8 cellular contexts compared by ENCODE assay signal in genomic region chr15:69414702-69415161, GRCh38. TPM values are rescaled to one million over a fixed set of nuclear protein-coding genes. Genes with fewer than 3 reads are reported as not detected.
DNase-seq lines count a peak whose midpoint lies in the region; ATAC-seq and TF ChIP-seq lines count a peak whose summit lies in the region.

No MANE protein-coding gene starts in this region.

- H3K4me1 ChIP-seq in MM.1S (ENCODE audit: low read length) (peaks cover 4% of the 10 kb centered on the region; the same call in 1 of the 2 replicates), rectal smooth muscle tissue (ENCODE audit: control insufficient read depth, insufficient read depth, low read length) (peaks cover 2% of the 10 kb centered on the region)

- no peaks in the 10 kb centered on the region for H3K9me2 ChIP-seq in MM.1S (replicated peaks; ENCODE audit: insufficient read depth, low read length)

- H4K20me1 ChIP-seq in MM.1S (ENCODE audit: insufficient read depth, low read length): no peaks in the 10 kb centered on the region

- peak overlapping the region; percentile 84 for H3K27ac Mint-ChIP-seq in HFFc6
- H3K27ac Mint-ChIP-seq in activated T-helper 2 cell treated with anti-CD3 and anti-CD28 coated beads, Interferon-gamma antibody, Interleukin-2, Interleukin-4, amounts not matched to agents 10 μg/mL and 5 μg/mL and 100 μg/mL, durations not matched to agents 14 hours and 24 hours and 36 hours: peak overlapping the region; percentile 31

- DNase-seq in Right ventricle myocardium inferior (ENCODE audit: missing footprints): no peak
- no peak for DNase-seq in cardiac septum (ENCODE audit: low spot score)
- DNase-seq in HFFc6: peak; percentile 88
- peak; percentile 66 for DNase-seq in MM.1S
- DNase-seq in activated T-helper 2 cell treated with anti-CD3 and anti-CD28 coated beads, Interferon-gamma antibody, Interleukin-2, Interleukin-4, amounts not matched to agents 10 μg/mL and 5 μg/mL and 100 μg/mL, durations not matched to agents 14 hours and 24 hours and 36 hours (ENCODE audit: low spot score): no peak
- DNase-seq in left cardiac atrium: peak; percentile 36
- DNase-seq in ureter (ENCODE audit: low spot score): no peak

- peaks cover 22% of the 10 kb centered on the region for H3K36me3 Mint-ChIP-seq in HFFc6 (ENCODE audit: low read depth)
- peaks cover 24% of the 10 kb centered on the region for H3K36me3 Mint-ChIP-seq in activated T-helper 2 cell treated with anti-CD3 and anti-CD28 coated beads, Interferon-gamma antibody, Interleukin-2, Interleukin-4, amounts not matched to agents 10 μg/mL and 5 μg/mL and 100 μg/mL, durations not matched to agents 14 hours and 24 hours and 36 hours (ENCODE audit: low read depth)

- no peaks in the 10 kb centered on the region for H3K9me3 Mint-ChIP-seq in HFFc6
- no peaks in the 10 kb centered on the region for H3K9me3 Mint-ChIP-seq in activated T-helper 2 cell treated with anti-CD3 and anti-CD28 coated beads, Interferon-gamma antibody, Interleukin-2, Interleukin-4, amounts not matched to agents 10 μg/mL and 5 μg/mL and 100 μg/mL, durations not matched to agents 14 hours and 24 hours and 36 hours

- no peak for TF ChIP-seq CTCF in HFFc6 (IDR thresholded peaks at IDR 0.05)
- TF ChIP-seq CTCF in MM.1S (IDR thresholded peaks at IDR 0.05; ENCODE audit: low read length): no peak

- H3K9me3 ChIP-seq in MM.1S (replicated peaks; ENCODE audit: insufficient read depth, low read length): no peaks in the 10 kb centered on the region

- intact Hi-C loops in Right ventricle myocardium inferior (cut with DNase I) (no loop called here), cardiac septum (cut with DNase I) (no loop called here), left cardiac atrium (cut with DNase I) (no loop called here)
- intact Hi-C loops in activated T-helper 2 cell treated with anti-CD3 and anti-CD28 coated beads, Interferon-gamma antibody, Interleukin-2, Interleukin-4, amounts not matched to agents 10 μg/mL and 5 μg/mL and 100 μg/mL, durations not matched to agents 14 hours and 24 hours and 36 hours (cut with micrococcal nuclease): loop anchor here (1.0 kb wide), 2 partner anchors 38 to 254 kb away; partner anchors contain the start of genes GLCE and RPLP1

- H3K4me2 ChIP-seq in MM.1S (ENCODE audit: low read depth, low read length): peak overlapping the region; percentile 84

- no peaks in the 10 kb centered on the region for H3K27me3 ChIP-seq in MM.1S (replicated peaks; ENCODE audit: insufficient read depth, low read length)
- no peaks in the 10 kb centered on the region for H3K27me3 ChIP-seq in rectal smooth muscle tissue (ENCODE audit: control insufficient read depth, insufficient read depth, low read length)

- H3K79me2 ChIP-seq in MM.1S (ENCODE audit: low read length): peaks cover 51% of the 10 kb centered on the region

- peak overlapping the region; percentile 91 for H3K4me3 ChIP-seq in MM.1S (ENCODE audit: low read length)
- H3K4me3 ChIP-seq in rectal smooth muscle tissue (ENCODE audit: low read length): peak overlapping the region; percentile 70

- H3K4me1 Mint-ChIP-seq in HFFc6 (ENCODE audit: low read depth): peaks cover 40% of the 10 kb centered on the region
- H3K4me1 Mint-ChIP-seq in activated T-helper 2 cell treated with anti-CD3 and anti-CD28 coated beads, Interferon-gamma antibody, Interleukin-2, Interleukin-4, amounts not matched to agents 10 μg/mL and 5 μg/mL and 100 μg/mL, durations not matched to agents 14 hours and 24 hours and 36 hours (ENCODE audit: low read depth): peaks cover 39% of the 10 kb centered on the region

- peaks cover 7% of the 10 kb centered on the region; the same call in 1 of the 2 replicates for H3F3A ChIP-seq in MM.1S (ENCODE audit: insufficient read depth, low read length)

- H3K27ac ChIP-seq in MM.1S (ENCODE audit: low read length) (peak overlapping the region; percentile 62; the same call in 1 of the 2 replicates), rectal smooth muscle tissue (ENCODE audit: low read depth, low read length) (no peak overlapping the region)

- H2AFZ ChIP-seq in MM.1S (ENCODE audit: low read length): peak overlapping the region; percentile 87

- H3K36me3 ChIP-seq in MM.1S (replicated peaks; ENCODE audit: insufficient read depth, low read length) (no peaks in the 10 kb centered on the region; the same call in none of the 2 replicates), rectal smooth muscle tissue (ENCODE audit: control insufficient read depth, insufficient read depth, low read length) (no peaks in the 10 kb centered on the region)

- H3K4me3 Mint-ChIP-seq in HFFc6: peak overlapping the region; percentile 88
- H3K4me3 Mint-ChIP-seq in activated T-helper 2 cell treated with anti-CD3 and anti-CD28 coated beads, Interferon-gamma antibody, Interleukin-2, Interleukin-4, amounts not matched to agents 10 μg/mL and 5 μg/mL and 100 μg/mL, durations not matched to agents 14 hours and 24 hours and 36 hours (ENCODE audit: low read depth): peak overlapping the region; percentile 89

- no peaks in the 10 kb centered on the region for H3K27me3 Mint-ChIP-seq in HFFc6 (ENCODE audit: insufficient read depth)
- H3K27me3 Mint-ChIP-seq in activated T-helper 2 cell treated with anti-CD3 and anti-CD28 coated beads, Interferon-gamma antibody, Interleukin-2, Interleukin-4, amounts not matched to agents 10 μg/mL and 5 μg/mL and 100 μg/mL, durations not matched to agents 14 hours and 24 hours and 36 hours (ENCODE audit: low read depth): peaks cover under 1% of the 10 kb centered on the region

- H3K9ac ChIP-seq in MM.1S (ENCODE audit: low read length) (peak overlapping the region; percentile 81), rectal smooth muscle tissue (ENCODE audit: low read length) (no peak overlapping the region)

- ATAC-seq in Right ventricle myocardium inferior: peak; percentile 38
- ATAC-seq in left cardiac atrium: peak; percentile 75 to 83

RNA-seq across cellular contexts. Expression of gene KIF23, which starts 0.6 kb away (rescaled TPM):
- total RNA-seq in Right ventricle myocardium inferior (1.5 TPM), cardiac septum (1.3 TPM), left cardiac atrium (1 to 10 TPM in 1 of 2 donors, under 1 TPM in 1; 0.82 to 1.1 TPM), ureter (3.0 TPM)
- 10 to 100 TPM; 37.0 to 74.7 (median 64.6) TPM for total RNA-seq in HFFc6 (2021; fragmentation: NEBNext Ultra II Directional; extraction: Animal tissue kit (Norgen Biotek cat#: 25700))
- total RNA-seq in activated T-helper 2 cell treated with anti-CD3 and anti-CD28 coated beads, Interferon-gamma antibody, Interleukin-2, Interleukin-4, amounts not matched to agents 10 μg/mL and 5 μg/mL and 100 μg/mL, durations not matched to agents 14 hours and 24 hours and 36 hours: 44.5 and 46.8 TPM in 2 replicates

RNA-seq across cellular contexts. Expression of gene RPLP1, which starts 37.9 kb away (rescaled TPM):
- 1,256 TPM for total RNA-seq in Right ventricle myocardium inferior
- 1,178 TPM for total RNA-seq in cardiac septum
- total RNA-seq in HFFc6 (2021; fragmentation: NEBNext Ultra II Directional; extraction: Animal tissue kit (Norgen Biotek cat#: 25700)): 1,000 to 10,000 TPM; 1,302 to 1,622 (median 1,423) TPM
- total RNA-seq in activated T-helper 2 cell treated with anti-CD3 and anti-CD28 coated beads, Interferon-gamma antibody, Interleukin-2, Interleukin-4, amounts not matched to agents 10 μg/mL and 5 μg/mL and 100 μg/mL, durations not matched to agents 14 hours and 24 hours and 36 hours: 1,844 and 1,891 TPM in 2 replicates
- total RNA-seq in left cardiac atrium: 1,000 to 10,000 TPM; 1,031 to 1,042 TPM
- total RNA-seq in ureter: 1,915 TPM

Comparison
In these comparisons a context has a peak if more than half of its experiments do, and no peak if none do; other contexts are left out.
1. DNase-seq: peak in HFFc6 (single experiment), MM.1S (single experiment) and left cardiac atrium (single experiment); none in Right ventricle myocardium inferior (single experiment), cardiac septum (single experiment), activated T-helper 2 cell treated with anti-CD3 and anti-CD28 coated beads, Interferon-gamma antibody, Interleukin-2, Interleukin-4, amounts not matched to agents 10 μg/mL and 5 μg/mL and 100 μg/mL, durations not matched to agents 14 hours and 24 hours and 36 hours (single experiment) and ureter (single experiment).